ENCODE assay signal across 10 cellular contexts in the genomic region with DNA sequence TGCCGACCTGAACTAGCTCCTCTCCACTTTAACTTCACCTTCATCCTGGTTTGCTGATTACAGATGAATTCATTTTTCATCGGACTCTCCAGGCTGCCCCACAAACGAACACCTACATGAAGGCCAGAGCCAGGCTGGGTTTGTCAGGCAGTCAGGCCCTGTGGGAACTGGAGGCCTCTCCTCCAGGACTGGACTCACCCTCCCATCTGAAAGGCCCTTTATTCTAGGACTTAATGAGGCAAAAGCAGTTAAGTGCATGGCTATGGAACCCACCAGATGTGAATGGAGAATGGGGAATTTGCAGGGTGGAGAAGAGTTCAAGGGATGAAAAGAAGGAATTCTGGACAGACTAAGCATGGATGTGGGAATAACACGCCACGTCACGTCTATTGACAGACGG.
DNase-seq lines count a peak whose midpoint lies in the region; ATAC-seq, FAIRE-seq and TF ChIP-seq lines count a peak whose summit lies in the region.
"Had no signal": no experiment of that assay in that cellular context is flagged by ENCODE, and none has a peak within 500 bp of the region (broad histone marks: within the 10 kb centered on the region; RNA-seq: fewer than 3 reads in every experiment).

No MANE protein-coding gene starts in this region.

- in situ Hi-C loops in transverse colon (cut with MboI; ENCODE audit: low pct_ligation_motif_present in 1 of 4, low pct_unique_long_range_greater_than_20kb in 1 of 4, low sequenced_read_pairs in 3 of 4) = loop anchor here in 2 of 4 donors (25.0 kb wide), 2 partner anchors 621 to 971 kb away; no protein-coding TSS in a partner anchor

- H3K27ac ChIP-seq in heart left ventricle (peak overlapping the region in 11 of 12 donors; percentile 12 to 100 (median 98)), coronary artery (peak overlapping the region; percentile 57 to 99), transverse colon (peak overlapping the region; percentile 15 to 99 (median 95)), kidney (ENCODE audit: low read depth in 2 of 2, low read length in 2 of 2) (no peak overlapping the region)
- H3K27ac ChIP-seq in naive thymus-derived CD4-positive, alpha-beta T cell (ENCODE audit: low read depth, low read length) = no peak overlapping the region
- H3K27ac ChIP-seq: VCaP had no signal

- TF ChIP-seq POLR2A in heart left ventricle (IDR thresholded peaks at IDR 0.05) (no peak), transverse colon (IDR thresholded peaks at IDR 0.05) (no peak)

- TF ChIP-seq EP300 in transverse colon (IDR thresholded peaks at IDR 0.05; ENCODE audit: low read depth) = no peak

- H3K9me3 Mint-ChIP-seq in naive thymus-derived CD4-positive, alpha-beta T cell = no peaks in the 10 kb centered on the region

- no peaks in the 10 kb centered on the region for H3K36me3 Mint-ChIP-seq in naive thymus-derived CD4-positive, alpha-beta T cell

- H3K9ac ChIP-seq in kidney (ENCODE audit: low read length in 2 of 2) = no peak overlapping the region

- H3K27ac Mint-ChIP-seq in naive thymus-derived CD4-positive, alpha-beta T cell = peak overlapping the region in 7 of 9 donors; percentile 19 to 98 (median 70)

- no peak for FAIRE-seq in kidney (lab: Jason Lieb, UNC)

- peaks cover 0 to 52% (median 30%) of the 10 kb centered on the region in 12 donors for H3K4me1 ChIP-seq in heart left ventricle
- peaks cover 6 to 7% of the 10 kb centered on the region in 2 donors for H3K4me1 ChIP-seq in naive thymus-derived CD4-positive, alpha-beta T cell (ENCODE audit: control insufficient read depth in 2 of 2, insufficient read depth in 2 of 2, low read length in 2 of 2)
- H3K4me1 ChIP-seq in transverse colon = peaks cover 10 to 29% (median 18%) of the 10 kb centered on the region in 4 donors
- peaks cover 0 to 6% of the 10 kb centered on the region in 2 donors for H3K4me1 ChIP-seq in kidney (ENCODE audit: control insufficient read depth in 1 of 2, insufficient read depth in 1 of 2, low read depth in 1 of 2, low read length in 2 of 2)

- ATAC-seq in heart left ventricle (no peak), left cardiac atrium (no peak), HG03442 (IDR thresholded peaks at IDR 0.05; ENCODE audit: unreplicated experiment) (no peak), GM18861 (IDR thresholded peaks at IDR 0.05; ENCODE audit: unreplicated experiment) (no peak)
- ATAC-seq in naive thymus-derived CD4-positive, alpha-beta T cell = no peak

- H3K4me1 Mint-ChIP-seq in naive thymus-derived CD4-positive, alpha-beta T cell = peaks cover 8 to 24% (median 16%) of the 10 kb centered on the region in 7 donors

- TF ChIP-seq CTCF in heart left ventricle (IDR thresholded peaks at IDR 0.05) (no peak), coronary artery (IDR thresholded peaks at IDR 0.05) (no peak), transverse colon (IDR thresholded peaks at IDR 0.05) (no peak), kidney (IDR thresholded peaks at IDR 0.05; ENCODE audit: borderline replicate concordance, extremely low read depth, insufficient read depth) (no peak)

- H3K4me3 ChIP-seq in heart left ventricle (no peak overlapping the region), coronary artery (no peak overlapping the region), transverse colon (no peak overlapping the region), kidney (ENCODE audit: low read length in 2 of 2) (no peak overlapping the region)
- H3K4me3 ChIP-seq in naive thymus-derived CD4-positive, alpha-beta T cell (ENCODE audit: low read length) = no peak overlapping the region

- intact Hi-C loops in heart left ventricle (cut with DNase I) (loop anchor here in 7 of 10 donors (5.0 to 10.0 kb wide), 4 partner anchors 51 to 153 kb away; no protein-coding TSS in a partner anchor), left cardiac atrium (cut with DNase I) (loop anchor here in 1 of 2 donors (2.0 kb wide), 1 partner anchor 59 kb away; no protein-coding TSS in a partner anchor), transverse colon (cut with DNase I; ENCODE audit: low total_unique reads) (loop anchor here (5.0 kb wide), 1 partner anchor 61 kb away; no protein-coding TSS in a partner anchor), kidney (cut with DNase I) (no loop called here)
- intact Hi-C loops in naive thymus-derived CD4-positive, alpha-beta T cell (cut with micrococcal nuclease) = no loop called here

- no peaks in the 10 kb centered on the region for H3K36me3 ChIP-seq in heart left ventricle
- H3K36me3 ChIP-seq in naive thymus-derived CD4-positive, alpha-beta T cell (ENCODE audit: control insufficient read depth in 2 of 3, insufficient read depth in 3 of 3, low read length in 3 of 3) = no peaks in the 10 kb centered on the region
- H3K36me3 ChIP-seq in transverse colon = no peaks in the 10 kb centered on the region
- no peaks in the 10 kb centered on the region for H3K36me3 ChIP-seq in kidney (ENCODE audit: control insufficient read depth in 1 of 2, insufficient read depth in 2 of 2, low read length in 2 of 2)

- CTCF ChIA-PET in naive thymus-derived CD4-positive, alpha-beta T cell (lab: Charles Lee) = no interaction called here

- H3K27me3 ChIP-seq in heart left ventricle (no peaks in the 10 kb centered on the region), transverse colon (no peaks in the 10 kb centered on the region)
- H3K27me3 ChIP-seq in naive thymus-derived CD4-positive, alpha-beta T cell (ENCODE audit: control insufficient read depth in 2 of 2, insufficient read depth in 2 of 2, low read length in 2 of 2) = no peaks in the 10 kb centered on the region

- H3K27me3 Mint-ChIP-seq in naive thymus-derived CD4-positive, alpha-beta T cell = no peaks in the 10 kb centered on the region

- WGBS in heart left ventricle, 4 donors = 56 to 72% (median 68%) methylated on average over 6 to 7 of the region's 7 CpGs
- WGBS in transverse colon (ENCODE audit: low coverage in 1 of 2), 2 donors = 83% methylated on average over 4 to 6 of the region's 7 CpGs

- POLR2A ChIA-PET in naive thymus-derived CD4-positive, alpha-beta T cell (lab: Charles Lee) = no interaction called here

- peak in 2 of 5 donors; percentile 35 to 55 for DNase-seq in heart left ventricle
- DNase-seq in left cardiac atrium = no peak
- DNase-seq in coronary artery (ENCODE audit: low spot score) = no peak
- DNase-seq in naive thymus-derived CD4-positive, alpha-beta T cell = no peak
- no peak for DNase-seq in transverse colon
- DNase-seq in kidney = no peak
- DNase-seq: activated T-cell treated with anti-CD3 and anti-CD28 coated beads, Interleukin-2, amount 50 U/mL, for 48 hours had no signal

- H3K9me3 ChIP-seq in heart left ventricle (no peaks in the 10 kb centered on the region), transverse colon (no peaks in the 10 kb centered on the region), kidney (ENCODE audit: control insufficient read depth in 1 of 2, low read length in 2 of 2) (no peaks in the 10 kb centered on the region)
- H3K9me3 ChIP-seq in naive thymus-derived CD4-positive, alpha-beta T cell (ENCODE audit: control insufficient read depth in 2 of 3, low read length in 3 of 3) = no peaks in the 10 kb centered on the region

- H3K4me3 Mint-ChIP-seq in naive thymus-derived CD4-positive, alpha-beta T cell = peak overlapping the region in 9 of 10 donors; percentile 1 to 96 (median 39)

Comparison
In these comparisons a context has a peak if more than half of its experiments do, and no peak if none do; other contexts are left out.
1. H3K27ac ChIP-seq: peak in heart left ventricle (11 of 12), coronary artery (2 of 2) and transverse colon (4 of 4); none in naive thymus-derived CD4-positive, alpha-beta T cell (single experiment) and kidney (0 of 2).
2. intact Hi-C loops: an anchor here in heart left ventricle (5.0 to 10.0 kb wide) and transverse colon (5.0 kb wide); none called in naive thymus-derived CD4-positive, alpha-beta T cell and kidney.